8 cellular contexts compared by ENCODE assay signal in the genomic region with DNA sequence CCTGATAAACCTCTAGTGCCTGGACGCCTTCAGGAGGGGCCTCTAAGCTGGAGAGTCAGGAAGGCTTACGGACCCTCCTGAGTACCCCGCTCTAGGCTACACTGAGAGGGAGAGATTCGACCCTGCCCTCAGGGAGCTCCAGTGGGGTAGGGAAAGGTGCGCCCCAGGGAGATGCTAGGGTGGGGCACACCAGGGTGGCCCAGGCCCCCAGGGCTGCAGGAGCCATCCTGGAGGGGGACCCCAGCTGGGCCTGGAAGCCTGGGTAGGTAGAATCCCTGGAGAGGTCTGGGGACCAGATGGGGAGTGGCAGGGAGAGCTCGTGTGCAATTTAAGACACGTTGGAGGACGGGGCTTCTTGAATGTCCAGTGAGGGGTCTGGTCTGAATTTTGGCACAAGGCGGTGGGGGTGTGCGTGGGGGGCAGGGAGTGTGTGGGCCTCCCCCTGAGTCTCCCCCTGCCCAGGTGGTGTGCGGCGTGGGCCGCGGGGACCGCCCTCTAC. TPM values are rescaled to one million over a fixed set of nuclear protein-coding genes. Genes with fewer than 3 reads are reported as not detected.
A peak's percentile ranks its signal among the peaks of the same experiment; 100 is the strongest.
DNase-seq lines count a peak whose midpoint lies in the region; ATAC-seq and TF ChIP-seq lines count a peak whose summit lies in the region.

No MANE protein-coding gene starts in this region.

- H3K4me1 ChIP-seq in right atrium auricular region (peaks cover 0 to 57% of the 10 kb centered on the region in 2 donors), mucosa of rectum (ENCODE audit: control insufficient read depth in 2 of 2, insufficient read depth in 2 of 2, low read length in 2 of 2) (peaks cover 14 to 18% of the 10 kb centered on the region in 2 donors), vagina (peaks cover 56% of the 10 kb centered on the region)

- H3K27ac ChIP-seq in right atrium auricular region (peak overlapping the region; percentile 87 to 90), mucosa of rectum (ENCODE audit: low read depth in 2 of 2, low read length in 2 of 2) (peak overlapping the region; percentile 94 to 95), vagina (peak overlapping the region; percentile 76)

- no peak for DNase-seq in right atrium auricular region (ENCODE audit: low spot score)
- no peak for DNase-seq in Right ventricle myocardium superior
- no peak for DNase-seq in MCF 10A (ENCODE audit: unreplicated experiment)
- DNase-seq in vagina (ENCODE audit: extremely low spot score in 2 of 2), result no peak
- DNase-seq in DMS79 treated with DMSO at 0.1 percent for 48 hours (lab: John Stamatoyannopoulos, UW), result no peak
- DNase-seq in GOT3 (lab: John Stamatoyannopoulos, UW), result no peak
- DNase-seq in dedifferentiated amniotic fluid mesenchymal stem cell (ENCODE audit: extremely low spot score), result no peak

- H3K9me3 ChIP-seq in right atrium auricular region (no peaks in the 10 kb centered on the region), mucosa of rectum (ENCODE audit: control insufficient read depth in 2 of 2, low read length in 2 of 2) (no peaks in the 10 kb centered on the region), vagina (no peaks in the 10 kb centered on the region)

- H3K36me3 Mint-ChIP-seq in MCF 10A (ENCODE audit: insufficient read depth, unreplicated experiment), result no peaks in the 10 kb centered on the region

- H3K4me3 ChIP-seq in right atrium auricular region (peak overlapping the region; percentile 34 to 63), mucosa of rectum (ENCODE audit: low read length in 2 of 2) (peak overlapping the region; percentile 55 to 78), vagina (peak overlapping the region; percentile 59 to 83)

- no peak for TF ChIP-seq POLR2A in vagina (IDR thresholded peaks at IDR 0.05)

- no peak overlapping the region for H3K27ac Mint-ChIP-seq in MCF 10A (ENCODE audit: low read depth, unreplicated experiment)

- no peak for ATAC-seq in Right ventricle myocardium superior (ENCODE audit: poor library complexity)

- no peaks in the 10 kb centered on the region for H3K9me3 Mint-ChIP-seq in MCF 10A (ENCODE audit: unreplicated experiment)

- no peaks in the 10 kb centered on the region for H3K27me3 ChIP-seq in right atrium auricular region
- no peaks in the 10 kb centered on the region for H3K27me3 ChIP-seq in mucosa of rectum (ENCODE audit: control insufficient read depth in 2 of 2, insufficient read depth in 2 of 2, low read length in 2 of 2)
- peaks cover under 1% of the 10 kb centered on the region for H3K27me3 ChIP-seq in vagina

- no peaks in the 10 kb centered on the region for H3K36me3 ChIP-seq in right atrium auricular region
- H3K36me3 ChIP-seq in mucosa of rectum (ENCODE audit: control insufficient read depth in 2 of 2, insufficient read depth in 2 of 2, low read length in 2 of 2), result no peaks in the 10 kb centered on the region
- H3K36me3 ChIP-seq in vagina, result no peaks in the 10 kb centered on the region

- BruUV-seq in MCF 10A (replicated peaks; lab: Mats Ljungman, UMichigan), result no TSS peak

- no peaks in the 10 kb centered on the region for H3K27me3 Mint-ChIP-seq in MCF 10A (ENCODE audit: insufficient read depth, unreplicated experiment)

- CTCF ChIA-PET in MCF 10A (lab: Yijun Ruan, JAX), result interaction anchor here (0.6 to 1.3 kb wide), 4 partner anchors 46 to 199 kb away, joined by 3 read pairs; no protein-coding TSS in a partner anchor

- intact Hi-C loops in Right ventricle myocardium superior (cut with DNase I), result no loop called here
- intact Hi-C loops in MCF 10A (cut with micrococcal nuclease), result no loop called here
- intact Hi-C loops in vagina (cut with DNase I), result loop anchor here (5.0 kb wide), 1 partner anchor 47 kb away; the partner anchor contains the start of gene TMEM134

- peak overlapping the region; percentile 60 to 84 for H3K9ac ChIP-seq in mucosa of rectum (ENCODE audit: low read depth in 1 of 2, low read length in 2 of 2)

- TF ChIP-seq CTCF in right atrium auricular region (IDR thresholded peaks at IDR 0.05) (no peak), MCF 10A (IDR thresholded peaks at IDR 0.05; ENCODE audit: unreplicated experiment) (no peak), vagina (IDR thresholded peaks at IDR 0.05) (no peak)

- POLR2A ChIA-PET in MCF 10A (lab: Yijun Ruan, JAX), result interaction anchor here (0.6 to 3.3 kb wide), 14 partner anchors 9 to 1040 kb away, joined by 3 to 27 read pairs (median 6); partner anchors contain the start of genes GSTP1, PPP1CA, PPP6R3 and RAD9A

- peaks cover 20% of the 10 kb centered on the region for H3K4me1 Mint-ChIP-seq in MCF 10A (ENCODE audit: insufficient read depth, unreplicated experiment)

- H3K4me3 Mint-ChIP-seq in MCF 10A (ENCODE audit: unreplicated experiment), result peak overlapping the region; percentile 74

RNA-seq across cellular contexts. Expression of gene CARNS1, which starts 4.7 kb away (rescaled TPM):
- total RNA-seq in right atrium auricular region, result 1 to 10 TPM; 9.7 to 9.9 TPM
- 15.0 TPM for total RNA-seq in Right ventricle myocardium superior
- total RNA-seq in MCF 10A (2022), result 0.07 TPM in 1 of 2 replicates, not detected in the other
- 1.7 TPM for total RNA-seq in vagina

RNA-seq across cellular contexts. Expression of gene RPS6KB2, which starts 8.1 kb away (rescaled TPM):
- total RNA-seq in right atrium auricular region (10 to 100 TPM; 35.5 to 44.6 TPM), Right ventricle myocardium superior (24.6 TPM), MCF 10A (2022) (49.8 and 60.1 TPM in 2 replicates), vagina (50.6 TPM)

RNA-seq across cellular contexts. Expression of gene TBC1D10C, which starts 16.3 kb away (rescaled TPM):
- total RNA-seq in right atrium auricular region (1 to 10 TPM in 1 of 2 donors, under 1 TPM in 1; 0.33 to 1.4 TPM), Right ventricle myocardium superior (1.00 TPM), MCF 10A (2022) (not detected in 2 replicates), vagina (6.6 TPM)

RNA-seq across cellular contexts. Expression of gene PTPRCAP, which starts 17.3 kb away (rescaled TPM):
- total RNA-seq in right atrium auricular region (1 to 10 TPM; 1.9 to 2.8 TPM), Right ventricle myocardium superior (1.0 TPM), MCF 10A (2022) (0.54 and 0.86 TPM in 2 replicates), vagina (18.2 TPM)

RNA-seq across cellular contexts. Expression of gene PPP1CA, which starts 18.5 kb away (rescaled TPM):
- 100 to 1,000 TPM in 1 of 2 donors, 10 to 100 TPM in 1; 97.8 to 112 TPM for total RNA-seq in right atrium auricular region
- 103 TPM for total RNA-seq in Right ventricle myocardium superior
- 123 and 143 TPM in 2 replicates for total RNA-seq in MCF 10A (2022)
- 102 TPM for total RNA-seq in vagina
